In genomic region chr15:89743011-89743410, GRCh38 we compare ENCODE assay signal across 33 cellular contexts. TPM values are rescaled to one million over a fixed set of nuclear protein-coding genes. Genes with fewer than 3 reads are reported as not detected.
"Had no signal": no experiment of that assay in that cellular context is flagged by ENCODE, and none has a peak within 500 bp of the region (broad histone marks: within the 10 kb centered on the region; RNA-seq: fewer than 3 reads in every experiment).

No MANE protein-coding gene starts in this region.

- H3K36me3 ChIP-seq: left lung, lower lobe of right lung, neutrophil, ovary, right atrium auricular region, right lobe of liver, tibial nerve, upper lobe of left lung, vagina had no signal

- H3K9me3 ChIP-seq: left lung, lower lobe of right lung, neutrophil, ovary, right atrium auricular region, right lobe of liver, tibial nerve, upper lobe of left lung, vagina had no signal

- H3K4me2 ChIP-seq: smooth muscle cell had no signal

- H3K4me3 ChIP-seq: left lung, lower lobe of right lung, ovary, right atrium auricular region, right lobe of liver, smooth muscle cell, tibial nerve, upper lobe of left lung, vagina had no signal

- H3K27me3 ChIP-seq: ovary, right atrium auricular region, right lobe of liver, upper lobe of left lung, vagina had no signal

- ATAC-seq: left colon; left lung; lower lobe of right lung; naive thymus-derived CD8-positive, alpha-beta T cell; right lobe of liver; stimulated activated memory B cell treated with anti-CD40 and anti-IgM and Interleukin-4, amounts not matched to agents 10 μg/mL and 1 μg/mL and 100 μg/mL, for 72 hours; stimulated activated naive CD8-positive, alpha-beta T cell treated with anti-CD3 and anti-CD28 coated beads, Interleukin-15, amount 100 ng/mL, for 72 hours had no signal

- DNase-seq: hippocampal formation; left colon; left lung; lower lobe of right lung; mammary epithelial cell; mesenchymal stem cell; naive thymus-derived CD8-positive, alpha-beta T cell; occipital lobe; ovary; right lobe of liver; stimulated activated CD4-positive, alpha-beta T cell treated with anti-CD3 and anti-CD28 coated beads, Interleukin-1b, Interleukin-23, amount 100 ng/mL, for 48 hours; stimulated activated CD4-positive, alpha-beta T cell treated with anti-CD3 and anti-CD28 coated beads, Interleukin-2, amount 100 ng/mL, for 48 hours; stimulated activated CD4-positive, alpha-beta T cell treated with anti-CD3 and anti-CD28 coated beads, Interleukin-4, amount 100 ng/mL, for 4 hours; stimulated activated CD8-positive, alpha-beta memory T cell treated with anti-CD3 and anti-CD28 coated beads, Interleukin-4, amount 100 ng/mL, for 48 hours; stimulated activated naive CD4-positive, alpha-beta T cell treated with Interleukin-2 at 50 U/mL for 16 hours; stimulated activated naive CD8-positive, alpha-beta T cell treated with anti-CD3 and anti-CD28 coated beads, Interleukin-15, amount 100 ng/mL, for 72 hours; substantia nigra; upper lobe of left lung had no signal

- FAIRE-seq: keratinocyte had no signal

- H3K27ac ChIP-seq: left lung, lower lobe of right lung, neutrophil, ovary, right atrium auricular region, right lobe of liver, tibial nerve, upper lobe of left lung, vagina had no signal

- H3K4me1 ChIP-seq: left lung, lower lobe of right lung, right atrium auricular region, right lobe of liver, tibial nerve, upper lobe of left lung, vagina had no signal

RNA-seq across cellular contexts. Expression of gene MESP1, which starts 8.0 kb away (rescaled TPM):
- total RNA-seq: smooth muscle cell, urinary bladder had no signal
- polyA plus RNA-seq: keratinocyte, mammary epithelial cell had no signal

RNA-seq across cellular contexts. Expression of gene MESP2, which starts 33.1 kb away (rescaled TPM):
- total RNA-seq: liver; lower lobe of right lung; naive thymus-derived CD8-positive, alpha-beta T cell; occipital lobe; ovary; progenitor cell of endocrine pancreas; pulmonary artery endothelial cell; renal cortical epithelial cell; right atrium auricular region; skeletal muscle tissue; smooth muscle cell; temporal lobe; urinary bladder; vagina had no signal
- polyA plus RNA-seq: naive thymus-derived CD8-positive, alpha-beta T cell had no signal

RNA-seq across cellular contexts. Expression of gene WDR93, which starts 52.4 kb away (rescaled TPM):
- total RNA-seq: left colon, neural crest cell, right lobe of liver, skeletal muscle tissue, smooth muscle cell, urinary bladder, vagina had no signal
